Comparison of ENCODE assay signal across 9 cellular contexts in the genomic region with DNA sequence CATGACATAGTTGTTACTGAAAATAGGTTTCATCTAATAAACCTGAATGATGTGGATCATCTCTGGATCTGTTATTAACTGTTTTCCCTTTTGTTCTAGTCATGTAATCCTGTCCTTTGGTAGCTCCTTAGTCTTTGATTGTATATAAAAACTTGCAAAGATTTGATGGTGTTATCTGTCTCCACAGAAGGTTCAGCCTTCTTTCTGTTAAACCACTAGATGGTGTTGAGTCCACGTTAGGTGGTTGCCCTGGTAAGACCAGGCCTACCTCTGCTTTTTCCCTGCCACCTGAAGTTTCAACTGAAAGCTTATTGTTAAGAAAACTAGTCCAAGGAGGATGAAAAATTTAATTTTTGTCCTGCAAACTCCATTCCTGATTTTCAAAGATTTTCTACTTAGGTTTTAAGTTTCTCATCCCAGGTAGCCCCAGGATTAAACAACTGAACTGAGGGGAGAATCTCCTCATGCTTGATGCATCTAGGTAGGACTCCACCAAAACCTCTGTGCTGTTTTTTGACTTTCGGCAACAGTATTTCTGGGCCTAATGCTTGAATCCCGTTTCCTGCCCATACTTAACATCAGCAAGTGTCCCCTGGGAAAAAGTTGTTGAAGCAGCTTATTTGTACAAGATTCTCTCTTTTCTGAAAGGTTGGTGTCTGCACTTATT.
DNase-seq lines count a peak whose midpoint lies in the region; ATAC-seq and TF ChIP-seq lines count a peak whose summit lies in the region.
"Had no signal": no experiment of that assay in that cellular context is flagged by ENCODE, and none has a peak within 500 bp of the region (broad histone marks: within the 10 kb centered on the region; RNA-seq: fewer than 3 reads in every experiment).

No MANE protein-coding gene starts in this region.

- H3K36me3 Mint-ChIP-seq in type B pancreatic cell: peaks cover 20% of the 10 kb centered on the region

- H3K27ac Mint-ChIP-seq in type B pancreatic cell: no peak overlapping the region
- H3K27ac Mint-ChIP-seq: activated B cell treated with CpG ODN at 0.5 μM for 24 hours had no signal

- no peaks in the 10 kb centered on the region for H3K36me3 ChIP-seq in right lobe of liver

- H3K4me1 ChIP-seq in right lobe of liver: no peaks in the 10 kb centered on the region

- 62% methylated on average over 3 of the region's 3 CpGs for WGBS in right lobe of liver (ENCODE audit: insufficient coverage, low coverage, low lambda C conversion rate, missing lambda C conversion rate)

- H3K4me3 ChIP-seq in right lobe of liver: no peak overlapping the region

- peaks cover 7% of the 10 kb centered on the region for H3K9me3 Mint-ChIP-seq in type B pancreatic cell

- ATAC-seq in right lobe of liver (peak; percentile 74 to 90 (median 78)), GM21619 (IDR thresholded peaks at IDR 0.05; ENCODE audit: unreplicated experiment) (no peak)

- TF ChIP-seq CTCF in right lobe of liver (IDR thresholded peaks at IDR 0.05) (peak; percentile 41 to 57 (median 46)), type B pancreatic cell (conservative IDR thresholded peaks at IDR 0.05) (no peak)

- no peaks in the 10 kb centered on the region for H3K27me3 Mint-ChIP-seq in type B pancreatic cell
- H3K27me3 Mint-ChIP-seq: activated B cell treated with CpG ODN at 0.5 μM for 24 hours had no signal

- peak; percentile 30 for DNase-seq in EH (ENCODE audit: low read depth)
- DNase-seq in KBM-7: peak; percentile 29
- peak; percentile 4 for DNase-seq in central memory CD4-positive, alpha-beta T cell
- DNase-seq in right lobe of liver: no peak
- no peak for DNase-seq in effector CD8-positive, alpha-beta T cell (lab: John Stamatoyannopoulos, UW)
- DNase-seq in type B pancreatic cell (ENCODE audit: extremely low spot score, unreplicated experiment): no peak
- no peak for DNase-seq in H4 (ENCODE audit: low spot score)
- DNase-seq: activated B cell treated with CpG ODN at 0.5 μM for 24 hours had no signal

- in situ Hi-C loops in KBM-7 (cut with MboI; ENCODE audit: low pct_unique_long_range_greater_than_20kb, low sequenced_read_pairs): no loop called here

- intact Hi-C loops in right lobe of liver (cut with DNase I): no loop called here

- no peaks in the 10 kb centered on the region for H3K4me1 Mint-ChIP-seq in type B pancreatic cell (ENCODE audit: unreplicated experiment)

- H3K4me3 Mint-ChIP-seq in type B pancreatic cell: no peak overlapping the region
- H3K4me3 Mint-ChIP-seq: activated B cell treated with CpG ODN at 0.5 μM for 24 hours had no signal

- no peak overlapping the region for H3K27ac ChIP-seq in right lobe of liver

- no peaks in the 10 kb centered on the region for H3K27me3 ChIP-seq in right lobe of liver

- TF ChIP-seq POLR2A in right lobe of liver (IDR thresholded peaks at IDR 0.05): no peak

- H3K9me3 ChIP-seq in right lobe of liver: no peaks in the 10 kb centered on the region

Comparison
In these comparisons a context has a peak if more than half of its experiments do, and no peak if none do; other contexts are left out.
1. DNase-seq: peak in EH (single experiment), KBM-7 (single experiment) and central memory CD4-positive, alpha-beta T cell (single experiment); none in right lobe of liver (0 of 3), effector CD8-positive, alpha-beta T cell (single experiment), type B pancreatic cell (single experiment) and H4 (single experiment).